ENCODE assay signal across 11 cellular contexts in genomic region chr12:92943482-92944250, GRCh38. TPM values are rescaled to one million over a fixed set of nuclear protein-coding genes. Genes with fewer than 3 reads are reported as not detected.
DNase-seq lines count a peak whose midpoint lies in the region; ATAC-seq and TF ChIP-seq lines count a peak whose summit lies in the region.
"Had no signal": no experiment of that assay in that cellular context is flagged by ENCODE, and none has a peak within 500 bp of the region (broad histone marks: within the 10 kb centered on the region; RNA-seq: fewer than 3 reads in every experiment).

No MANE protein-coding gene starts in this region.

- no peaks in the 10 kb centered on the region for H3K9me3 ChIP-seq in WERI-Rb-1 (ENCODE audit: severe bottlenecking)
- H3K9me3 ChIP-seq: adrenal gland had no signal

- no peaks in the 10 kb centered on the region for H3K27me3 Mint-ChIP-seq in osteocyte (ENCODE audit: unreplicated experiment)

- no peak overlapping the region for H3K27ac Mint-ChIP-seq in osteocyte (ENCODE audit: unreplicated experiment)

- H3K4me3 ChIP-seq in brain microvascular endothelial cell (ENCODE audit: low read depth, low read length) (no peak overlapping the region), WERI-Rb-1 (ENCODE audit: low read depth, low read length) (no peak overlapping the region)
- H3K4me3 ChIP-seq: adrenal gland had no signal

- H3K27ac ChIP-seq in brain microvascular endothelial cell (no peak overlapping the region), WERI-Rb-1 (no peak overlapping the region)

- TF ChIP-seq CTCF in brain microvascular endothelial cell (IDR thresholded peaks at IDR 0.05; ENCODE audit: low read depth, low read length, missing control alignments) (peak; percentile 34), osteocyte (IDR thresholded peaks at IDR 0.05) (peak; percentile 17), WERI-Rb-1 (IDR thresholded peaks at IDR 0.05; ENCODE audit: low read depth, low read length) (no peak)

- peak; percentile 28 for DNase-seq in LHCN-M2 (ENCODE audit: low read depth)
- no peak for DNase-seq in brain microvascular endothelial cell
- DNase-seq in osteocyte (ENCODE audit: extremely low spot score, unreplicated experiment): no peak
- DNase-seq in NCI-H2171 treated with DMSO at 0.1 percent for 48 hours (lab: John Stamatoyannopoulos, UW): no peak
- no peak for DNase-seq in WERI-Rb-1
- DNase-seq in DMS153 (lab: John Stamatoyannopoulos, UW): no peak
- DNase-seq in NCI-H2227 treated with DMSO at 0.1 percent for 48 hours (lab: John Stamatoyannopoulos, UW): no peak
- DNase-seq: activated CD4-positive, alpha-beta T cell treated with anti-CD3 and anti-CD28 coated beads for 4 hours; NCI-H82 had no signal

- in situ Hi-C loops in brain microvascular endothelial cell (cut with HindIII; ENCODE audit: low pct_ligation_motif_present, low sequenced_read_pairs): no loop called here

- H3K36me3 ChIP-seq in brain microvascular endothelial cell (replicated peaks) (no peaks in the 10 kb centered on the region), WERI-Rb-1 (no peaks in the 10 kb centered on the region)
- H3K36me3 ChIP-seq: adrenal gland had no signal

- no peaks in the 10 kb centered on the region for H3K36me3 Mint-ChIP-seq in osteocyte (ENCODE audit: unreplicated experiment)

- H3K9me3 Mint-ChIP-seq in osteocyte (ENCODE audit: unreplicated experiment): peaks cover 4% of the 10 kb centered on the region

- H3K4me3 Mint-ChIP-seq in osteocyte (ENCODE audit: unreplicated experiment): no peak overlapping the region

- H3K4me1 Mint-ChIP-seq in osteocyte (ENCODE audit: unreplicated experiment): peaks cover 8% of the 10 kb centered on the region

- H3K27me3 ChIP-seq in brain microvascular endothelial cell (replicated peaks): no peaks in the 10 kb centered on the region
- H3K27me3 ChIP-seq in WERI-Rb-1 (ENCODE audit: insufficient read depth, low read depth, severe bottlenecking): no peaks in the 10 kb centered on the region
- H3K27me3 ChIP-seq: adrenal gland had no signal

- ATAC-seq in GM18909 (IDR thresholded peaks at IDR 0.05; ENCODE audit: poor library complexity, unreplicated experiment): peak; percentile 63

RNA-seq across cellular contexts. Expression of gene EEA1, which starts 14.6 kb away (rescaled TPM):
- total RNA-seq in LHCN-M2 (2014; rRNA removed) (8.9 and 13.7 TPM in 2 replicates), osteocyte (31.1 and 46.7 TPM in 2 replicates)
- polyA plus RNA-seq in LHCN-M2 (2012): 3.7 TPM
